ENCODE assay signal across 19 cellular contexts in genomic region chr3:38460377-38461085, GRCh38. TPM values are rescaled to one million over a fixed set of nuclear protein-coding genes. Genes with fewer than 3 reads are reported as not detected.
DNase-seq lines count a peak whose midpoint lies in the region; ATAC-seq and TF ChIP-seq lines count a peak whose summit lies in the region.
"Had no signal": no experiment of that assay in that cellular context is flagged by ENCODE, and none has a peak within 500 bp of the region (broad histone marks: within the 10 kb centered on the region; RNA-seq: fewer than 3 reads in every experiment).

No MANE protein-coding gene starts in this region.

- no peak overlapping the region for H3K14ac ChIP-seq in neuronal stem cell (ENCODE audit: low read length)

- no CpG with 5 or more reads among the region's 9 CpGs for whole genome bisulfite sequencing in neuronal stem cell (ENCODE audit: extremely low coverage in 2 of 2, insufficient read length in 2 of 2, insufficient replicate concordance in 1 of 2), 2 donors

- peak overlapping the region; percentile 58 for H3K23ac ChIP-seq in neuronal stem cell (ENCODE audit: low read depth, low read length, poor library complexity)

- peaks cover 2 to 18% of the 10 kb centered on the region in 2 donors for H3K9me3 ChIP-seq in neuronal stem cell (replicated peaks in 1 of 2; ENCODE audit: control insufficient read depth in 2 of 2, insufficient read depth in 1 of 2, low read depth in 1 of 2, low read length in 2 of 2)
- H3K9me3 ChIP-seq in tibial artery = peaks cover 0 to 2% (median 0%) of the 10 kb centered on the region in 3 donors
- H3K9me3 ChIP-seq: upper lobe of left lung had no signal

- DNase-seq in activated CD8-positive, alpha-beta memory T cell treated with anti-CD3 and anti-CD28 coated beads, Interleukin-2, amount 10 ng/mL, durations not matched to agents 7 days and 5 days = peak; percentile 18
- no peak for DNase-seq in activated CD8-positive, alpha-beta memory T cell treated with anti-CD3 and anti-CD28 coated beads, Interleukin-2, amount 50 U/mL, for 48 hours
- no peak for DNase-seq in glutamatergic neuron
- no peak for DNase-seq in neuronal stem cell (ENCODE audit: low spot score)
- no peak for DNase-seq in tibial artery
- DNase-seq in naive thymus-derived CD8-positive, alpha-beta T cell = no peak
- DNase-seq: activated CD4-positive, alpha-beta memory T cell treated with anti-CD3 and anti-CD28 coated beads for 36 hours; activated naive CD8-positive, alpha-beta T cell treated with anti-CD3 and anti-CD28 coated beads, Interleukin-2, amount 50 U/mL, for 24 hours; activated T-cell treated with anti-CD3 and anti-CD28 coated beads, Interleukin-2, amount 50 U/mL, for 48 hours; DMS53; endodermal cell; HFFc6; NCI-H1092; stimulated activated CD4-positive, alpha-beta T cell treated with anti-CD3 and anti-CD28 coated beads, Interleukin-4, amount 100 ng/mL, for 1 hour; stimulated activated CD8-positive, alpha-beta memory T cell treated with anti-CD3 and anti-CD28 coated beads, Interleukin-4, amount 100 ng/mL, for 48 hours; upper lobe of left lung had no signal

- peaks cover 21% of the 10 kb centered on the region for H3K79me1 ChIP-seq in neuronal stem cell (ENCODE audit: low read depth, low read length)

- no peak overlapping the region for H2BK12ac ChIP-seq in neuronal stem cell (ENCODE audit: low read length)

- H3K4me3 ChIP-seq in neuronal stem cell (ENCODE audit: low read length in 2 of 2) (no peak overlapping the region), tibial artery (no peak overlapping the region)

- no peak overlapping the region for H2BK120ac ChIP-seq in neuronal stem cell (ENCODE audit: low read depth, low read length)

- H4K8ac ChIP-seq in neuronal stem cell (ENCODE audit: low read depth, low read length) = no peak overlapping the region

- peaks cover 7% of the 10 kb centered on the region for H3K4me1 Mint-ChIP-seq in activated CD8-positive, alpha-beta memory T cell treated with anti-CD3 and anti-CD28 coated beads, Interleukin-2, amount 10 ng/mL, durations not matched to agents 7 days and 5 days
- peaks cover 30% of the 10 kb centered on the region for H3K4me1 Mint-ChIP-seq in glutamatergic neuron (ENCODE audit: low read depth, unreplicated experiment)
- H3K4me1 Mint-ChIP-seq in naive thymus-derived CD8-positive, alpha-beta T cell = peaks cover 6 to 50% (median 12%) of the 10 kb centered on the region in 4 donors

- no peak for ATAC-seq in activated CD8-positive, alpha-beta memory T cell treated with anti-CD3 and anti-CD28 coated beads, Interleukin-2, amount 10 ng/mL, durations not matched to agents 7 days and 5 days
- ATAC-seq in HG03520 (IDR thresholded peaks at IDR 0.05; ENCODE audit: unreplicated experiment) = no peak
- no peak for ATAC-seq in naive thymus-derived CD8-positive, alpha-beta T cell
- ATAC-seq in HG02981 (IDR thresholded peaks at IDR 0.05; ENCODE audit: unreplicated experiment) = no peak
- ATAC-seq: activated naive CD8-positive, alpha-beta T cell treated with anti-CD3 and anti-CD28 coated beads, Interleukin-2, amount 50 U/mL, for 24 hours had no signal

- no peak overlapping the region for H2AFZ ChIP-seq in neuronal stem cell (ENCODE audit: low read length)

- H2BK5ac ChIP-seq in neuronal stem cell (ENCODE audit: low read length) = no peak overlapping the region

- H3K4ac ChIP-seq in neuronal stem cell (ENCODE audit: low read length) = no peak overlapping the region

- H3K36me3 ChIP-seq in neuronal stem cell (replicated peaks in 1 of 2; ENCODE audit: control insufficient read depth in 2 of 2, insufficient read depth in 2 of 2, low read length in 2 of 2) = peaks cover 4 to 38% of the 10 kb centered on the region in 2 donors
- no peaks in the 10 kb centered on the region for H3K36me3 ChIP-seq in tibial artery
- H3K36me3 ChIP-seq: upper lobe of left lung had no signal

- no peak overlapping the region for H4K91ac ChIP-seq in neuronal stem cell (ENCODE audit: low read depth, low read length, poor library complexity)

- no peak overlapping the region for H2BK15ac ChIP-seq in neuronal stem cell (ENCODE audit: low read length)

- H3K27ac Mint-ChIP-seq in activated CD8-positive, alpha-beta memory T cell treated with anti-CD3 and anti-CD28 coated beads, Interleukin-2, amount 10 ng/mL, durations not matched to agents 7 days and 5 days = no peak overlapping the region
- H3K27ac Mint-ChIP-seq in glutamatergic neuron (ENCODE audit: unreplicated experiment) = peak overlapping the region; percentile 67
- no peak overlapping the region for H3K27ac Mint-ChIP-seq in naive thymus-derived CD8-positive, alpha-beta T cell
- H3K27ac Mint-ChIP-seq: activated CD4-positive, alpha-beta memory T cell treated with anti-CD3 and anti-CD28 coated beads for 36 hours; activated naive CD8-positive, alpha-beta T cell treated with anti-CD3 and anti-CD28 coated beads, Interleukin-2, amount 50 U/mL, for 24 hours; endodermal cell; HFFc6 had no signal

- H2AK5ac ChIP-seq in neuronal stem cell (ENCODE audit: low read depth, low read length) = no peak overlapping the region

- H3K9me3 Mint-ChIP-seq in activated CD8-positive, alpha-beta memory T cell treated with anti-CD3 and anti-CD28 coated beads, Interleukin-2, amount 10 ng/mL, durations not matched to agents 7 days and 5 days (ENCODE audit: low read depth) = peaks cover 2% of the 10 kb centered on the region
- H3K9me3 Mint-ChIP-seq in glutamatergic neuron (ENCODE audit: unreplicated experiment) = peaks cover 3% of the 10 kb centered on the region
- peaks cover 0 to 5% (median 0%) of the 10 kb centered on the region in 9 donors for H3K9me3 Mint-ChIP-seq in naive thymus-derived CD8-positive, alpha-beta T cell
- H3K9me3 Mint-ChIP-seq: activated CD4-positive, alpha-beta memory T cell treated with anti-CD3 and anti-CD28 coated beads for 36 hours; central memory CD8-positive, alpha-beta T cell; HFFc6 had no signal

- H3K27ac ChIP-seq in neuronal stem cell (replicated peaks; ENCODE audit: low read length) (no peak overlapping the region), tibial artery (peak overlapping the region; percentile 64 to 74)

- peaks cover 2% of the 10 kb centered on the region for H3K36me3 Mint-ChIP-seq in activated CD8-positive, alpha-beta memory T cell treated with anti-CD3 and anti-CD28 coated beads, Interleukin-2, amount 10 ng/mL, durations not matched to agents 7 days and 5 days
- peaks cover 3% of the 10 kb centered on the region for H3K36me3 Mint-ChIP-seq in glutamatergic neuron (ENCODE audit: unreplicated experiment)
- H3K36me3 Mint-ChIP-seq in naive thymus-derived CD8-positive, alpha-beta T cell = no peaks in the 10 kb centered on the region
- H3K36me3 Mint-ChIP-seq: activated CD4-positive, alpha-beta memory T cell treated with anti-CD3 and anti-CD28 coated beads for 36 hours had no signal

- no peaks in the 10 kb centered on the region for H3K27me3 ChIP-seq in neuronal stem cell (ENCODE audit: control insufficient read depth in 3 of 3, insufficient read depth in 3 of 3, low read depth in 1 of 3, low read length in 3 of 3)
- H3K27me3 ChIP-seq in tibial artery = no peaks in the 10 kb centered on the region
- H3K27me3 ChIP-seq: upper lobe of left lung had no signal

- no peak overlapping the region for H3K18ac ChIP-seq in neuronal stem cell (ENCODE audit: low read length)

- no peak for TF ChIP-seq CTCF in glutamatergic neuron (IDR thresholded peaks at IDR 0.05; ENCODE audit: partially characterized antibody, unreplicated experiment)
- no peak for TF ChIP-seq CTCF in tibial artery (IDR thresholded peaks at IDR 0.05)

- H3K9ac ChIP-seq in neuronal stem cell (ENCODE audit: low read depth, low read length, poor library complexity) = no peak overlapping the region

- no peak overlapping the region for H3K4me2 ChIP-seq in neuronal stem cell (ENCODE audit: insufficient read depth, low read length, poor library complexity, severe bottlenecking)

- H3K27me3 Mint-ChIP-seq in activated CD8-positive, alpha-beta memory T cell treated with anti-CD3 and anti-CD28 coated beads, Interleukin-2, amount 10 ng/mL, durations not matched to agents 7 days and 5 days = no peaks in the 10 kb centered on the region
- H3K27me3 Mint-ChIP-seq in glutamatergic neuron (ENCODE audit: unreplicated experiment) = peaks cover 11% of the 10 kb centered on the region
- no peaks in the 10 kb centered on the region for H3K27me3 Mint-ChIP-seq in naive thymus-derived CD8-positive, alpha-beta T cell
- H3K27me3 Mint-ChIP-seq: activated CD4-positive, alpha-beta memory T cell treated with anti-CD3 and anti-CD28 coated beads for 36 hours; activated naive CD8-positive, alpha-beta T cell treated with anti-CD3 and anti-CD28 coated beads, Interleukin-2, amount 50 U/mL, for 24 hours; central memory CD8-positive, alpha-beta T cell had no signal

- intact Hi-C loops in tibial artery (cut with DNase I; ENCODE audit: low total_unique reads) = no loop called here

- H3K4me1 ChIP-seq in neuronal stem cell (ENCODE audit: control insufficient read depth in 2 of 2, insufficient read depth in 1 of 2, low read depth in 1 of 2, low read length in 2 of 2) (peaks cover 8 to 24% of the 10 kb centered on the region in 2 donors), tibial artery (peaks cover 0 to 44% (median 37%) of the 10 kb centered on the region in 4 donors)

- CTCF ChIA-PET in activated CD8-positive, alpha-beta memory T cell treated with anti-CD3 and anti-CD28 coated beads, Interleukin-2, amount 10 ng/mL, durations not matched to agents 7 days and 5 days (lab: Charles Lee) = no interaction called here

- no peak overlapping the region for H3K4me3 Mint-ChIP-seq in activated CD8-positive, alpha-beta memory T cell treated with anti-CD3 and anti-CD28 coated beads, Interleukin-2, amount 10 ng/mL, durations not matched to agents 7 days and 5 days
- peak overlapping the region; percentile 53 for H3K4me3 Mint-ChIP-seq in glutamatergic neuron (ENCODE audit: unreplicated experiment)
- no peak overlapping the region for H3K4me3 Mint-ChIP-seq in naive thymus-derived CD8-positive, alpha-beta T cell
- H3K4me3 Mint-ChIP-seq: activated CD4-positive, alpha-beta memory T cell treated with anti-CD3 and anti-CD28 coated beads for 36 hours; activated naive CD8-positive, alpha-beta T cell treated with anti-CD3 and anti-CD28 coated beads, Interleukin-2, amount 50 U/mL, for 24 hours; central memory CD8-positive, alpha-beta T cell; endodermal cell; HFFc6 had no signal

- POLR2A ChIA-PET in naive thymus-derived CD8-positive, alpha-beta T cell (lab: Charles Lee) = no interaction called here

RNA-seq across cellular contexts. Expression of gene ACVR2B, which starts 6.8 kb away (rescaled TPM):
- 1 to 10 TPM; 4.6 to 6.4 TPM for total RNA-seq in activated CD8-positive, alpha-beta memory T cell treated with anti-CD3 and anti-CD28 coated beads, Interleukin-2, amount 10 ng/mL, durations not matched to agents 7 days and 5 days
- 122 TPM for total RNA-seq in glutamatergic neuron (ENCODE audit: unreplicated experiment)
- polyA plus RNA-seq in neuronal stem cell (2013, experiment 1 of 2) = 30.1 TPM
- polyA plus RNA-seq in neuronal stem cell (2013, experiment 2 of 2) = 31.9 TPM
- total RNA-seq in naive thymus-derived CD8-positive, alpha-beta T cell = 10 to 100 TPM; 13.7 to 16.1 TPM
- polyA plus RNA-seq in naive thymus-derived CD8-positive, alpha-beta T cell = 1 to 10 TPM in 2 of 3 donors, under 1 TPM in 1; 0.69 to 1.9 (median 1.2) TPM

RNA-seq across cellular contexts. Expression of gene EXOG, which starts 35.6 kb away (rescaled TPM):
- 10 to 100 TPM; 19.7 to 23.8 TPM for total RNA-seq in activated CD8-positive, alpha-beta memory T cell treated with anti-CD3 and anti-CD28 coated beads, Interleukin-2, amount 10 ng/mL, durations not matched to agents 7 days and 5 days
- total RNA-seq in glutamatergic neuron (ENCODE audit: unreplicated experiment) = 20.9 TPM
- polyA plus RNA-seq in neuronal stem cell (2013, experiment 1 of 2) = 10.3 TPM
- polyA plus RNA-seq in neuronal stem cell (2013, experiment 2 of 2) = 11.4 TPM
- total RNA-seq in naive thymus-derived CD8-positive, alpha-beta T cell = 10 to 100 TPM; 32.7 to 33.5 TPM
- 1 to 10 TPM; 2.6 to 8.4 (median 6.3) TPM for polyA plus RNA-seq in naive thymus-derived CD8-positive, alpha-beta T cell
